In the genomic region with DNA sequence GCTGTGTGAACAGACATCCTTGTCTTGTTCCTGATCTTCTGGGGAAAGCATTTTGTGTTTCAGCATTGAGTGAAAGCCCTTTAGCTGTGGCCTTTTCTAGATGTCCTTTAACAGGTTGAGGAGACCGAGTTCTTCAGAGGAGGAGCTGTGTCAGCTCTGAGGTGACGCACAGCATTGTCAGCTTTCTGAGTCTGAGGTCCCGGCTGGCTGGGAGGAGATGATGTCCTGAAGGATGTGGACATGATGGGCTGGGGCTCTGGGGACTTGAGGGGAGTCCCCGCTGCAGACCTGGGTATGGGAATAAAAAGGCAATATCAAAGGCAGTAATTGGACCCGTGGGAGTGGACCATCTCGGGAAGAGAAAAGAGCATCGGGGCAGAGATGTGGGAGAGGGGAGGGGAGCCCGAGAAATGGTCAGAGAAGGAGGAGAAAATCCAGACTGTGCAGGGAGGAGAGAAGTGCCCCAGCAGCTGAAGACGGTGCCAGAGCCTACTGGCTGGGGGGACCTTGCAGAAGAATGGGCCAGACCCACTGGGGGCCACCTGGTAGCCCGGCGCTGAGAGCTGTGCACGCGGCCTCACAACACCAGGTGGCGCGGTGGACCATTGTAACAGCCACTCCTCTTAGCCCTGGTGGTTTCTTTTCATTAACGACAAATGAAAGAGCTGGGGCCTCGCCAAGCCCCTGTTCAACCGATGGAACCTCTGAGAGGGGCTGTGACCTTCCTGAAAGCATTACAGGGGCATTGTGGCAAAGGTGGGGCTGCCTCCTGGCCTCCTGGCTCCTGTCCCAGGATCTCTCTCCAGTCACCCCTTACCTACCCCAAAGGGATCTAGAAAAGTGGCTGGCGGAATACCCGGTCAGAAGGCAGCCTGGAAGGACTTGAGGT, we compare ENCODE assay signal across 8 cellular contexts.
DNase-seq lines count a peak whose midpoint lies in the region; ATAC-seq and TF ChIP-seq lines count a peak whose summit lies in the region.

No MANE protein-coding gene starts in this region.

- DNase-seq in DMS153 treated with DMSO at 0.1 percent for 48 hours (lab: John Stamatoyannopoulos, UW; ENCODE audit: unreplicated experiment) = peak; percentile 55
- peak; percentile 17 for DNase-seq in NCI-H2029 (lab: John Stamatoyannopoulos, UW)
- DNase-seq in T-helper 9 cell = peak; percentile 79
- DNase-seq in ascending aorta (ENCODE audit: low spot score in 2 of 2) = peak in 1 of 2 donors; percentile 85
- DNase-seq in hippocampal formation (lab: John Stamatoyannopoulos, UW) = peak; percentile 22 to 50
- DNase-seq in gastrocnemius medialis = peak; percentile 45 to 61
- DNase-seq in GF-D8 (lab: John Stamatoyannopoulos, UW) = no peak

- TF ChIP-seq POLR2A in gastrocnemius medialis (IDR thresholded peaks at IDR 0.05) = no peak

- no peak overlapping the region for H3K4me3 ChIP-seq in HEK293 (ENCODE audit: low read depth, low read length)
- peak overlapping the region in 1 of 2 donors; percentile 55 for H3K4me3 ChIP-seq in ascending aorta
- H3K4me3 ChIP-seq in gastrocnemius medialis = peak overlapping the region in 3 of 4 donors; percentile 17 to 26 (median 23)

- POLR2A ChIA-PET in HEK293 (lab: Yijun Ruan, JAX) = interaction anchor here (0.6 to 1.8 kb wide), 4 partner anchors 8 to 279 kb away, joined by 4 to 11 read pairs (median 8); a partner anchor contains a TSS

- in situ Hi-C loops in gastrocnemius medialis (cut with MboI; ENCODE audit: low sequenced_read_pairs in 4 of 4) = loop anchor here (5.0 to 10.0 kb wide), 4 partner anchors 55 to 255 kb away; a partner anchor contains a TSS

- CTCF ChIA-PET in HEK293 (lab: Yijun Ruan, JAX) = interaction anchor here (0.5 to 12.5 kb wide), 59 partner anchors 8 to 545 kb away, joined by 3 to 216 read pairs (median 3); a partner anchor contains a TSS

- intact Hi-C loops in ascending aorta (cut with DNase I) = loop anchor here (1.0 to 2.0 kb wide), 2 partner anchors 62 to 253 kb away; a partner anchor contains a TSS
- intact Hi-C loops in gastrocnemius medialis (cut with DNase I; ENCODE audit: low total_unique reads) = loop anchor here (1.0 to 2.0 kb wide), 2 partner anchors 62 to 252 kb away; a partner anchor contains a TSS

- no peaks in the 10 kb centered on the region for H3K4me1 ChIP-seq in HEK293 (ENCODE audit: control insufficient read depth, insufficient read depth, low read length)
- H3K4me1 ChIP-seq in ascending aorta = no peaks in the 10 kb centered on the region
- peaks cover 4 to 7% of the 10 kb centered on the region in 2 donors for H3K4me1 ChIP-seq in gastrocnemius medialis

- H3K36me3 ChIP-seq in HEK293 (ENCODE audit: control insufficient read depth in 2 of 2, insufficient read depth in 1 of 2, low read length in 2 of 2) (no peaks in the 10 kb centered on the region), ascending aorta (no peaks in the 10 kb centered on the region), gastrocnemius medialis (no peaks in the 10 kb centered on the region)

- no peaks in the 10 kb centered on the region for H3K9me3 ChIP-seq in HEK293 (ENCODE audit: control insufficient read depth, insufficient read depth, low read depth, low read length)
- H3K9me3 ChIP-seq in ascending aorta = no peaks in the 10 kb centered on the region
- no peaks in the 10 kb centered on the region for H3K9me3 ChIP-seq in gastrocnemius medialis

- H3K27ac ChIP-seq in HEK293 (ENCODE audit: extremely low read depth, low read depth, low read length) = no peak overlapping the region
- H3K27ac ChIP-seq in ascending aorta = no peak overlapping the region
- no peak overlapping the region for H3K27ac ChIP-seq in gastrocnemius medialis

- ATAC-seq in gastrocnemius medialis = peak; percentile 81 to 85

- H3K27me3 ChIP-seq in ascending aorta (no peaks in the 10 kb centered on the region), gastrocnemius medialis (no peaks in the 10 kb centered on the region)

- TF ChIP-seq CTCF in HEK293 (tag by site-specific recombination; IDR thresholded peaks at IDR 0.05) (peak; percentile 86), ascending aorta (IDR thresholded peaks at IDR 0.05) (peak; percentile 89 to 95 (median 90)), gastrocnemius medialis (IDR thresholded peaks at IDR 0.05 in 4 of 5, conservative IDR thresholded peaks at IDR 0.05 in 1 of 5) (peak; percentile 89 to 95 (median 92))

TF ChIP-seq in HEK293, 187 proteins besides CTCF, POLR2A, EP300 and RAD21 (continues in another document):
- TF ChIP-seq, protein P1, sequence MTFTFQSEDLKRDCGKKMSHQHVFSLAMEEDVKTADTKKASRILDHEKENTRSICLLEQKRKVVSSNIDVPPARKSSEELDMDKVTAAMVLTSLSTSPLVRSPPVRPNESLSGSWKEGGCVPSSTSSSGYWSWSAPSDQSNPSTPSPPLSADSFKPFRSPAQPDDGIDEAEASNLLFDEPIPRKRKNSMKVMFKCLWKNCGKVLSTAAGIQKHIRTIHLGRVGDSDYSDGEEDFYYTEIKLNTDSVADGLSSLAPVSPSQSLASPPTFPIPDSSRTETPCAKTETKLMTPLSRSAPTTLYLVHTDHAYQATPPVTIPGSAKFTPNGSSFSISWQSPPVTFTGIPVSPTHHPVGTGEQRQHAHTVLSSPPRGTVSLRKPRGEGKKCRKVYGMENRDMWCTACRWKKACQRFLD (tag by site-specific recombination; IDR thresholded peaks at IDR 0.05) = no peak
- no peak for TF ChIP-seq OVOL3 (tag by site-specific recombination; IDR thresholded peaks at IDR 0.05)
- TF ChIP-seq ZNF174 (tag by site-specific recombination; IDR thresholded peaks at IDR 0.05) = no peak
- no peak for TF ChIP-seq ZNF302 (tag by site-specific recombination; IDR thresholded peaks at IDR 0.05; ENCODE audit: low read depth)
- TF ChIP-seq ZNF221 (tag by site-specific recombination; IDR thresholded peaks at IDR 0.05; ENCODE audit: borderline replicate concordance) = no peak
- no peak for TF ChIP-seq ZNF24 (tag by site-specific recombination; IDR thresholded peaks at IDR 0.05)
- TF ChIP-seq ZNF391 (tag by site-specific recombination; IDR thresholded peaks at IDR 0.05; ENCODE audit: borderline replicate concordance, low read depth) = no peak
- no peak for TF ChIP-seq ZBTB21 (tag by site-specific recombination; IDR thresholded peaks at IDR 0.05)
- TF ChIP-seq ZNF121 (tag by site-specific recombination; IDR thresholded peaks at IDR 0.05) = no peak
- TF ChIP-seq, protein P2, sequence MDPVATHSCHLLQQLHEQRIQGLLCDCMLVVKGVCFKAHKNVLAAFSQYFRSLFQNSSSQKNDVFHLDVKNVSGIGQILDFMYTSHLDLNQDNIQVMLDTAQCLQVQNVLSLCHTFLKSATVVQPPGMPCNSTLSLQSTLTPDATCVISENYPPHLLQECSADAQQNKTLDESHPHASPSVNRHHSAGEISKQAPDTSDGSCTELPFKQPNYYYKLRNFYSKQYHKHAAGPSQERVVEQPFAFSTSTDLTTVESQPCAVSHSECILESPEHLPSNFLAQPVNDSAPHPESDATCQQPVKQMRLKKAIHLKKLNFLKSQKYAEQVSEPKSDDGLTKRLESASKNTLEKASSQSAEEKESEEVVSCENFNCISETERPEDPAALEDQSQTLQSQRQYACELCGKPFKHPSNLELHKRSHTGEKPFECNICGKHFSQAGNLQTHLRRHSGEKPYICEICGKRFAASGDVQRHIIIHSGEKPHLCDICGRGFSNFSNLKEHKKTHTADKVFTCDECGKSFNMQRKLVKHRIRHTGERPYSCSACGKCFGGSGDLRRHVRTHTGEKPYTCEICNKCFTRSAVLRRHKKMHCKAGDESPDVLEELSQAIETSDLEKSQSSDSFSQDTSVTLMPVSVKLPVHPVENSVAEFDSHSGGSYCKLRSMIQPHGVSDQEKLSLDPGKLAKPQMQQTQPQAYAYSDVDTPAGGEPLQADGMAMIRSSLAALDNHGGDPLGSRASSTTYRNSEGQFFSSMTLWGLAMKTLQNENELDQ (tag by site-specific recombination; IDR thresholded peaks at IDR 0.05; ENCODE audit: low read depth) = no peak
- no peak for TF ChIP-seq ZNF354C (tag by site-specific recombination; IDR thresholded peaks at IDR 0.05; ENCODE audit: borderline replicate concordance, low read depth)
- no peak for TF ChIP-seq ZNF473 (tag by site-specific recombination; IDR thresholded peaks at IDR 0.05)
- TF ChIP-seq GLIS1 (tag by site-specific recombination; IDR thresholded peaks at IDR 0.05) = peak; percentile 35; the same call in 1 of the 2 replicates
- no peak for TF ChIP-seq ZNF624 (tag by site-specific recombination; IDR thresholded peaks at IDR 0.05)
- no peak for TF ChIP-seq KLF10 (tag by site-specific recombination; IDR thresholded peaks at IDR 0.05)
- TF ChIP-seq, protein P3, sequence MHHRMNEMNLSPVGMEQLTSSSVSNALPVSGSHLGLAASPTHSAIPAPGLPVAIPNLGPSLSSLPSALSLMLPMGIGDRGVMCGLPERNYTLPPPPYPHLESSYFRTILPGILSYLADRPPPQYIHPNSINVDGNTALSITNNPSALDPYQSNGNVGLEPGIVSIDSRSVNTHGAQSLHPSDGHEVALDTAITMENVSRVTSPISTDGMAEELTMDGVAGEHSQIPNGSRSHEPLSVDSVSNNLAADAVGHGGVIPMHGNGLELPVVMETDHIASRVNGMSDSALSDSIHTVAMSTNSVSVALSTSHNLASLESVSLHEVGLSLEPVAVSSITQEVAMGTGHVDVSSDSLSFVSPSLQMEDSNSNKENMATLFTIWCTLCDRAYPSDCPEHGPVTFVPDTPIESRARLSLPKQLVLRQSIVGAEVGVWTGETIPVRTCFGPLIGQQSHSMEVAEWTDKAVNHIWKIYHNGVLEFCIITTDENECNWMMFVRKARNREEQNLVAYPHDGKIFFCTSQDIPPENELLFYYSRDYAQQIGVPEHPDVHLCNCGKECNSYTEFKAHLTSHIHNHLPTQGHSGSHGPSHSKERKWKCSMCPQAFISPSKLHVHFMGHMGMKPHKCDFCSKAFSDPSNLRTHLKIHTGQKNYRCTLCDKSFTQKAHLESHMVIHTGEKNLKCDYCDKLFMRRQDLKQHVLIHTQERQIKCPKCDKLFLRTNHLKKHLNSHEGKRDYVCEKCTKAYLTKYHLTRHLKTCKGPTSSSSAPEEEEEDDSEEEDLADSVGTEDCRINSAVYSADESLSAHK (tag by site-specific recombination; IDR thresholded peaks at IDR 0.05) = peak; percentile 48; the same call in 1 of the 2 replicates
- no peak for TF ChIP-seq ZNF707 (tag by site-specific recombination; IDR thresholded peaks at IDR 0.05)
- TF ChIP-seq ZNF248 (tag by site-specific recombination; IDR thresholded peaks at IDR 0.05) = no peak
- TF ChIP-seq TRIM28 (IDR thresholded peaks at IDR 0.05; ENCODE audit: borderline replicate concordance, low read length) = no peak
- no peak for TF ChIP-seq ZFHX2 (tag by site-specific recombination; conservative IDR thresholded peaks at IDR 0.05)
- no peak for TF ChIP-seq IKZF3 (tag by site-specific recombination; IDR thresholded peaks at IDR 0.05)
- TF ChIP-seq KLF16 (tag by site-specific recombination; IDR thresholded peaks at IDR 0.05) = no peak
- peak; percentile 45 for TF ChIP-seq ZNF335 (tag by site-specific recombination; conservative IDR thresholded peaks at IDR 0.05)
- TF ChIP-seq ZNF2 (tag by site-specific recombination; IDR thresholded peaks at IDR 0.05) = peak; percentile 94
- no peak for TF ChIP-seq SP7 (tag by site-specific recombination; IDR thresholded peaks at IDR 0.05)
